Comparison of ENCODE assay signal across 19 cellular contexts in the genomic region with DNA sequence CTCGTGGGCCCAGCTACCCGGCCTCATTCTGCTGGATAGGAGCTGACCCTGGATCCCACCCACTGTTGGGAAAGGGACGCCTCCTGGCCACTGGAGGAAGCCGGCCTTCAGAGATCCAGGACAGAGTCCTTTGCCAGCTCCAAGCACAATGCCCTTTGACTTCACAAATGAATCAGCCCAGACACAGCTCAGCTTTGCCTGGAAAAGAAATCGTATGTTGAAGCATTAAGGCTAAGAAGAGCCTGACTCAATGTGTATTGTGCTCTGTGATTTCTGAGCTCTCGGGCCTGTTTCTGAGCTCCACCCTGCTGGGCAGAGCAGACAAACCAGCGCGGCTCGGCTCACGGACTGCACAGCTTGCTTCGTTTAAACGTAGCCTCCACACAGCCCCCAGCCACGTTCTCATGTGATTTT.
DNase-seq lines count a peak whose midpoint lies in the region; ATAC-seq and TF ChIP-seq lines count a peak whose summit lies in the region.
"Had no signal": no experiment of that assay in that cellular context is flagged by ENCODE, and none has a peak within 500 bp of the region (broad histone marks: within the 10 kb centered on the region; RNA-seq: fewer than 3 reads in every experiment).

No MANE protein-coding gene starts in this region.

- H4K8ac ChIP-seq in mesenchymal stem cell (ENCODE audit: low read length) = peak overlapping the region; percentile 38

- no peaks in the 10 kb centered on the region for H3K9me3 ChIP-seq in colonic mucosa
- no peaks in the 10 kb centered on the region for H3K9me3 ChIP-seq in mesenchymal stem cell (ENCODE audit: control insufficient read depth, low read length)
- no peaks in the 10 kb centered on the region for H3K9me3 ChIP-seq in MG63
- H3K9me3 ChIP-seq: ascending aorta, SJCRH30 had no signal

- H2BK5ac ChIP-seq in mesenchymal stem cell (ENCODE audit: low read depth, low read length, poor library complexity, severe bottlenecking) = no peak overlapping the region

- peak; percentile 34 for DNase-seq in GM03348 (ENCODE audit: low spot score)
- peak; percentile 21 for DNase-seq in colonic mucosa
- DNase-seq in mesenchymal stem cell = peak; percentile 29
- DNase-seq in substantia nigra (lab: John Stamatoyannopoulos, UW) = peak in 4 of 49 donors; percentile 12 to 61 (median 22)
- DNase-seq in NCI-H146 treated with DMSO at 0.1 percent for 48 hours (lab: John Stamatoyannopoulos, UW; ENCODE audit: unreplicated experiment) = no peak
- no peak for DNase-seq in MG63
- DNase-seq: activated CD4-positive, alpha-beta T cell treated with anti-CD3 and anti-CD28 coated beads for 1 hour; activated gamma-delta T cell; DMS53; erythroblast; HCEC 1CT; left colon; NCI-H1694 treated with DMSO at 0.1 percent for 48 hours; SJCRH30; stimulated activated CD4-positive, alpha-beta T cell treated with anti-CD3 and anti-CD28 coated beads, Interleukin-15, amount 100 ng/mL, for 24 hours had no signal

- no peak overlapping the region for H2AK5ac ChIP-seq in mesenchymal stem cell (ENCODE audit: low read length, severe bottlenecking)

- peak overlapping the region; percentile 63 for H2BK15ac ChIP-seq in mesenchymal stem cell (ENCODE audit: low read depth, poor library complexity, severe bottlenecking)

- H3K27ac ChIP-seq in colonic mucosa (no peak overlapping the region), mesenchymal stem cell (ENCODE audit: low read length, poor library complexity, severe bottlenecking) (no peak overlapping the region), substantia nigra (ENCODE audit: low read depth, low read length, poor library complexity, severe bottlenecking) (peak overlapping the region; percentile 9)
- H3K27ac ChIP-seq: ascending aorta, C4-2B, SJCRH30 had no signal

- H3K14ac ChIP-seq in mesenchymal stem cell (ENCODE audit: low read length in 2 of 2) = no peak overlapping the region

- ATAC-seq in GM21717 (IDR thresholded peaks at IDR 0.05; ENCODE audit: unreplicated experiment) = no peak
- no peak for ATAC-seq in GM18873 (IDR thresholded peaks at IDR 0.05; ENCODE audit: low FRiP score, unreplicated experiment)
- ATAC-seq: left colon had no signal

- H2AFZ ChIP-seq in mesenchymal stem cell (ENCODE audit: low read depth, low read length) = no peak overlapping the region

- H3K9ac ChIP-seq in colonic mucosa (ENCODE audit: low read depth in 2 of 2, low read length in 2 of 2) = no peak overlapping the region
- H3K9ac ChIP-seq in mesenchymal stem cell (ENCODE audit: low read length) = peak overlapping the region; percentile 79

- H3K4ac ChIP-seq in mesenchymal stem cell (ENCODE audit: low read depth in 1 of 2, low read length in 2 of 2) = no peak overlapping the region

- H2BK12ac ChIP-seq in mesenchymal stem cell (ENCODE audit: low read length in 2 of 2) = peak overlapping the region; percentile 56 to 91

- no peaks in the 10 kb centered on the region for H3K36me3 ChIP-seq in colonic mucosa
- no peaks in the 10 kb centered on the region for H3K36me3 ChIP-seq in mesenchymal stem cell (ENCODE audit: control insufficient read depth in 1 of 2, insufficient read depth in 2 of 2, low read depth in 1 of 2, low read length in 2 of 2)
- no peaks in the 10 kb centered on the region for H3K36me3 ChIP-seq in MG63
- H3K36me3 ChIP-seq: ascending aorta, SJCRH30 had no signal

- no peaks in the 10 kb centered on the region for H3K79me1 ChIP-seq in mesenchymal stem cell (replicated peaks; ENCODE audit: low read length, poor library complexity, severe bottlenecking)

- H3K27me3 ChIP-seq in colonic mucosa (no peaks in the 10 kb centered on the region), mesenchymal stem cell (ENCODE audit: control insufficient read depth in 1 of 2, insufficient read depth in 1 of 2, low read length in 2 of 2) (peaks cover 0 to 16% of the 10 kb centered on the region in 2 experiments), MG63 (no peaks in the 10 kb centered on the region)
- H3K27me3 ChIP-seq: ascending aorta, SJCRH30 had no signal

- H2BK120ac ChIP-seq in mesenchymal stem cell (ENCODE audit: low read depth, low read length) = no peak overlapping the region

- peak overlapping the region; percentile 56 for H4K91ac ChIP-seq in mesenchymal stem cell (ENCODE audit: low read length)

- H3K4me1 ChIP-seq in colonic mucosa (no peaks in the 10 kb centered on the region), mesenchymal stem cell (ENCODE audit: control insufficient read depth, insufficient read depth, low read depth, low read length) (no peaks in the 10 kb centered on the region)
- H3K4me1 ChIP-seq: ascending aorta, SJCRH30 had no signal

- intact Hi-C loops in colonic mucosa (cut with DNase I) = no loop called here

- H3K23ac ChIP-seq in mesenchymal stem cell (ENCODE audit: low read length in 2 of 2) = peak overlapping the region in 1 of 2 experiments; percentile 77

- H3K4me3 ChIP-seq in colonic mucosa = no peak overlapping the region
- peak overlapping the region in 1 of 2 experiments; percentile 19 for H3K4me3 ChIP-seq in mesenchymal stem cell (ENCODE audit: insufficient read depth in 1 of 2, low read depth in 1 of 2, low read length in 2 of 2)
- H3K4me3 ChIP-seq in MG63 = no peak overlapping the region
- H3K4me3 ChIP-seq: ascending aorta, SJCRH30 had no signal

- TF ChIP-seq CTCF in colonic mucosa (IDR thresholded peaks at IDR 0.05) = no peak

- no peak overlapping the region for H3K4me2 ChIP-seq in mesenchymal stem cell (ENCODE audit: low read length, poor library complexity, severe bottlenecking)

- peak overlapping the region; percentile 34 to 40 for H3K18ac ChIP-seq in mesenchymal stem cell (ENCODE audit: low read depth in 1 of 2, low read length in 2 of 2)

- 88% methylated on average over 6 of the region's 13 CpGs for WGBS in mesenchymal stem cell

Comparison
In these comparisons a context has a peak if more than half of its experiments do, and no peak if none do; other contexts are left out.
1. DNase-seq: peak in GM03348 (single experiment), colonic mucosa (single experiment) and mesenchymal stem cell (single experiment); none in NCI-H146 treated with DMSO at 0.1 percent for 48 hours (single experiment) and MG63 (single experiment).